ENCODE assay signal across 1 cellular context in the genomic region with DNA sequence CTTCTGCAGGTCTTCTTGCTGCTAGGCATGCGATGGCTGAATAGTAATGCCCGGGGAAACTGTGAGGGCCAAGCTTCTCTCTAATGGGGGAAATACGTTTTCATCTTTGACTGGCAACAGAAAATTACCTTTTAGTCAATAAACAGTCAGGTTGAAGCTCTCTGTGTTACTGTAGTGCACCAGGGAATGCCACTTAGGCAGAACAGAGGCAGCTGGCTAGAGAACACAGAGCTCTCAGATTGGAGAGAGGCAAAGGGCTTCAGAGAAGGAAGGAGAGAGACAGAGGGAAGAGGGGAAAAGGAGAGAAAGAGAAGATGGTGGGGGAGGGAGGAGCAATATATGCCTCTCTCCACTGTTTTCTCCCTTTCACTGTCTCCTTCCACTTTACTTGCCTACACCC.
TF ChIP-seq lines count a peak whose summit lies in the region.

No MANE protein-coding gene starts in this region.

TF ChIP-seq in HepG2, 621 proteins besides CTCF, POLR2A, EP300 and RAD21:
- TF ChIP-seq GTF3A (CRISPR knock-in tag; conservative IDR thresholded peaks at IDR 0.05) (no peak), RFXAP (CRISPR knock-in tag; IDR thresholded peaks at IDR 0.05; ENCODE audit: borderline replicate concordance) (no peak), PHB2 (IDR thresholded peaks at IDR 0.05; ENCODE audit: partially characterized antibody) (no peak), NBN (conservative IDR thresholded peaks at IDR 0.05) (no peak), MIXL1 (CRISPR knock-in tag; IDR thresholded peaks at IDR 0.05) (no peak), PCBP1 (IDR thresholded peaks at IDR 0.05; ENCODE audit: borderline replicate concordance, low read depth, low read length) (no peak), ZNF484 (CRISPR knock-in tag; IDR thresholded peaks at IDR 0.05; ENCODE audit: borderline replicate concordance, low read depth) (no peak), JUND (CRISPR knock-in tag; IDR thresholded peaks at IDR 0.05) (no peak), ARID2 (CRISPR knock-in tag; IDR thresholded peaks at IDR 0.05; ENCODE audit: borderline replicate concordance) (no peak), KDM1A (CRISPR knock-in tag; IDR thresholded peaks at IDR 0.05) (no peak), KLF6 (CRISPR knock-in tag; IDR thresholded peaks at IDR 0.05) (no peak), TSC22D2 (CRISPR knock-in tag; IDR thresholded peaks at IDR 0.05; ENCODE audit: borderline replicate concordance) (no peak), CENPT (CRISPR knock-in tag; IDR thresholded peaks at IDR 0.05; ENCODE audit: low read depth) (no peak), GABPA (IDR thresholded peaks at IDR 0.05; ENCODE audit: low read depth, low read length) (no peak), GABPA (CRISPR knock-in tag; IDR thresholded peaks at IDR 0.05; ENCODE audit: low read depth) (no peak), BRCA1 (CRISPR knock-in tag; IDR thresholded peaks at IDR 0.05) (no peak), KDM5B (CRISPR knock-in tag; IDR thresholded peaks at IDR 0.05; ENCODE audit: borderline replicate concordance) (no peak)
- TF ChIP-seq, protein P1, sequence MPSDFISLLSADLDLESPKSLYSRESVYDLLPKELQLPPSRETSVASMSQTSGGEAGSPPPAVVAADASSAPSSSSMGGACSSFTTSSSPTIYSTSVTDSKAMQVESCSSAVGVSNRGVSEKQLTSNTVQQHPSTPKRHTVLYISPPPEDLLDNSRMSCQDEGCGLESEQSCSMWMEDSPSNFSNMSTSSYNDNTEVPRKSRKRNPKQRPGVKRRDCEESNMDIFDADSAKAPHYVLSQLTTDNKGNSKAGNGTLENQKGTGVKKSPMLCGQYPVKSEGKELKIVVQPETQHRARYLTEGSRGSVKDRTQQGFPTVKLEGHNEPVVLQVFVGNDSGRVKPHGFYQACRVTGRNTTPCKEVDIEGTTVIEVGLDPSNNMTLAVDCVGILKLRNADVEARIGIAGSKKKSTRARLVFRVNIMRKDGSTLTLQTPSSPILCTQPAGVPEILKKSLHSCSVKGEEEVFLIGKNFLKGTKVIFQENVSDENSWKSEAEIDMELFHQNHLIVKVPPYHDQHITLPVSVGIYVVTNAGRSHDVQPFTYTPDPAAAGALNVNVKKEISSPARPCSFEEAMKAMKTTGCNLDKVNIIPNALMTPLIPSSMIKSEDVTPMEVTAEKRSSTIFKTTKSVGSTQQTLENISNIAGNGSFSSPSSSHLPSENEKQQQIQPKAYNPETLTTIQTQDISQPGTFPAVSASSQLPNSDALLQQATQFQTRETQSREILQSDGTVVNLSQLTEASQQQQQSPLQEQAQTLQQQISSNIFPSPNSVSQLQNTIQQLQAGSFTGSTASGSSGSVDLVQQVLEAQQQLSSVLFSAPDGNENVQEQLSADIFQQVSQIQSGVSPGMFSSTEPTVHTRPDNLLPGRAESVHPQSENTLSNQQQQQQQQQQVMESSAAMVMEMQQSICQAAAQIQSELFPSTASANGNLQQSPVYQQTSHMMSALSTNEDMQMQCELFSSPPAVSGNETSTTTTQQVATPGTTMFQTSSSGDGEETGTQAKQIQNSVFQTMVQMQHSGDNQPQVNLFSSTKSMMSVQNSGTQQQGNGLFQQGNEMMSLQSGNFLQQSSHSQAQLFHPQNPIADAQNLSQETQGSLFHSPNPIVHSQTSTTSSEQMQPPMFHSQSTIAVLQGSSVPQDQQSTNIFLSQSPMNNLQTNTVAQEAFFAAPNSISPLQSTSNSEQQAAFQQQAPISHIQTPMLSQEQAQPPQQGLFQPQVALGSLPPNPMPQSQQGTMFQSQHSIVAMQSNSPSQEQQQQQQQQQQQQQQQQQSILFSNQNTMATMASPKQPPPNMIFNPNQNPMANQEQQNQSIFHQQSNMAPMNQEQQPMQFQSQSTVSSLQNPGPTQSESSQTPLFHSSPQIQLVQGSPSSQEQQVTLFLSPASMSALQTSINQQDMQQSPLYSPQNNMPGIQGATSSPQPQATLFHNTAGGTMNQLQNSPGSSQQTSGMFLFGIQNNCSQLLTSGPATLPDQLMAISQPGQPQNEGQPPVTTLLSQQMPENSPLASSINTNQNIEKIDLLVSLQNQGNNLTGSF (CRISPR knock-in tag; IDR thresholded peaks at IDR 0.05) = no peak
- TF ChIP-seq, protein P2, sequence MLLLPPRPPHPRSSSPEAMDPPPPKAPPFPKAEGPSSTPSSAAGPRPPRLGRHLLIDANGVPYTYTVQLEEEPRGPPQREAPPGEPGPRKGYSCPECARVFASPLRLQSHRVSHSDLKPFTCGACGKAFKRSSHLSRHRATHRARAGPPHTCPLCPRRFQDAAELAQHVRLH (CRISPR knock-in tag; IDR thresholded peaks at IDR 0.05; ENCODE audit: borderline replicate concordance, low read depth) = no peak
- TF ChIP-seq, protein P3, sequence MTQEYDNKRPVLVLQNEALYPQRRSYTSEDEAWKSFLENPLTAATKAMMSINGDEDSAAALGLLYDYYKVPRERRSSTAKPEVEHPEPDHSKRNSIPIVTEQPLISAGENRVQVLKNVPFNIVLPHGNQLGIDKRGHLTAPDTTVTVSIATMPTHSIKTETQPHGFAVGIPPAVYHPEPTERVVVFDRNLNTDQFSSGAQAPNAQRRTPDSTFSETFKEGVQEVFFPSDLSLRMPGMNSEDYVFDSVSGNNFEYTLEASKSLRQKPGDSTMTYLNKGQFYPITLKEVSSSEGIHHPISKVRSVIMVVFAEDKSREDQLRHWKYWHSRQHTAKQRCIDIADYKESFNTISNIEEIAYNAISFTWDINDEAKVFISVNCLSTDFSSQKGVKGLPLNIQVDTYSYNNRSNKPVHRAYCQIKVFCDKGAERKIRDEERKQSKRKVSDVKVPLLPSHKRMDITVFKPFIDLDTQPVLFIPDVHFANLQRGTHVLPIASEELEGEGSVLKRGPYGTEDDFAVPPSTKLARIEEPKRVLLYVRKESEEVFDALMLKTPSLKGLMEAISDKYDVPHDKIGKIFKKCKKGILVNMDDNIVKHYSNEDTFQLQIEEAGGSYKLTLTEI (CRISPR knock-in tag; conservative IDR thresholded peaks at IDR 0.05) = no peak
- TF ChIP-seq, protein P4, sequence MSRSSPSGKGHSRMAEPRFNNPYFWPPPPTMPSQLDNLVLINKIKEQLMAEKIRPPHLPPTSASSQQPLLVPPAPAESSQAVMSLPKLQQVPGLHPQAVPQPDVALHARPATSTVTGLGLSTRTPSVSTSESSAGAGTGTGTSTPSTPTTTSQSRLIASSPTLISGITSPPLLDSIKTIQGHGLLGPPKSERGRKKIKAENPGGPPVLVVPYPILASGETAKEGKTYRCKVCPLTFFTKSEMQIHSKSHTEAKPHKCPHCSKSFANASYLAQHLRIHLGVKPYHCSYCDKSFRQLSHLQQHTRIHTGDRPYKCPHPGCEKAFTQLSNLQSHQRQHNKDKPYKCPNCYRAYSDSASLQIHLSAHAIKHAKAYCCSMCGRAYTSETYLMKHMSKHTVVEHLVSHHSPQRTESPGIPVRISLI (CRISPR knock-in tag; IDR thresholded peaks at IDR 0.05; ENCODE audit: borderline replicate concordance) = no peak
